Comparison of ENCODE assay signal across 2 cellular contexts in genomic region chr14:101972126-101972785, GRCh38.
TF ChIP-seq lines count a peak whose summit lies in the region.

No MANE protein-coding gene starts in this region.

TF ChIP-seq in HEK293, 187 proteins besides CTCF, POLR2A, EP300 and RAD21 (continued from another document and continues in another):
- TF ChIP-seq ZNF692 (tag by site-specific recombination; IDR thresholded peaks at IDR 0.05) (peak; percentile 66; the same call in 1 of the 2 replicates), ZSCAN23 (tag by site-specific recombination; IDR thresholded peaks at IDR 0.05) (0 out of 2 replicates have a peak, but pooled peaks have one; percentile 36), SETDB1 (IDR thresholded peaks at IDR 0.05; ENCODE audit: insufficient read length, low read length) (no peak), REST (tag by site-specific recombination; IDR thresholded peaks at IDR 0.05) (no peak), PRDM10 (tag by site-specific recombination; IDR thresholded peaks at IDR 0.05) (peak; percentile 81), ZBTB8A (tag by site-specific recombination; IDR thresholded peaks at IDR 0.05) (no peak), GLIS2 (tag by site-specific recombination; IDR thresholded peaks at IDR 0.05) (no peak), ZNF558 (tag by site-specific recombination; IDR thresholded peaks at IDR 0.05) (peak; percentile 56), HOXA7 (CRISPR knock-in tag; IDR thresholded peaks at IDR 0.05; ENCODE audit: borderline replicate concordance) (no peak), ZNF223 (tag by site-specific recombination; IDR thresholded peaks at IDR 0.05) (no peak), KLF10 (tag by site-specific recombination; IDR thresholded peaks at IDR 0.05) (peak; percentile 67; the same call in 1 of the 2 replicates), FEZF1 (tag by site-specific recombination; IDR thresholded peaks at IDR 0.05) (peak; percentile 55; the same call in 1 of the 2 replicates), ZNF366 (tag by site-specific recombination; conservative IDR thresholded peaks at IDR 0.05) (peak; percentile 89), AEBP2 (tag by site-specific recombination; IDR thresholded peaks at IDR 0.05; ENCODE audit: borderline replicate concordance) (no peak), ZNF664 (tag by site-specific recombination; IDR thresholded peaks at IDR 0.05) (no peak), OSR2 (tag by site-specific recombination; IDR thresholded peaks at IDR 0.05) (peak; percentile 64; the same call in 1 of the 2 replicates), ZNF792 (tag by site-specific recombination; IDR thresholded peaks at IDR 0.05) (0 out of 2 replicates have a peak, but pooled peaks have one; percentile 42), IKZF3 (tag by site-specific recombination; IDR thresholded peaks at IDR 0.05) (peak; percentile 99)

TF ChIP-seq in SK-N-SH, 30 proteins besides CTCF, POLR2A, EP300 and RAD21 (continued from another document):
- TF ChIP-seq ZBTB33 (IDR thresholded peaks at IDR 0.05; ENCODE audit: borderline replicate concordance, low read depth) (peak; percentile 12; the same call in 1 of the 2 replicates), SMC3 (IDR thresholded peaks at IDR 0.05; ENCODE audit: low read depth, low read length) (no peak), USF1 (IDR thresholded peaks at IDR 0.05; ENCODE audit: borderline replicate concordance, low read depth) (peak; percentile 38; the same call in 1 of the 2 replicates), RCOR1 (IDR thresholded peaks at IDR 0.05; ENCODE audit: low read length) (no peak), RXRA (IDR thresholded peaks at IDR 0.05; ENCODE audit: borderline replicate concordance, low read depth) (peak; percentile 69), TEAD4 (IDR thresholded peaks at IDR 0.05; ENCODE audit: borderline replicate concordance, insufficient read depth) (peak; percentile 76; the same call in 1 of the 2 replicates), POLR2AphosphoS5 (IDR thresholded peaks at IDR 0.05; ENCODE audit: low read depth, low read length) (peak; percentile 78; the same call in 1 of the 2 replicates), PBX3 (IDR thresholded peaks at IDR 0.05) (peak; percentile 57), FOXJ3 (CRISPR knock-in tag; IDR thresholded peaks at IDR 0.05) (no peak), JUND (IDR thresholded peaks at IDR 0.05) (peak; percentile 96)
TF ChIP-seq in SK-N-SH: peak in this region for 16.
